Comparison of ENCODE assay signal across 30 cellular contexts in the genomic region with DNA sequence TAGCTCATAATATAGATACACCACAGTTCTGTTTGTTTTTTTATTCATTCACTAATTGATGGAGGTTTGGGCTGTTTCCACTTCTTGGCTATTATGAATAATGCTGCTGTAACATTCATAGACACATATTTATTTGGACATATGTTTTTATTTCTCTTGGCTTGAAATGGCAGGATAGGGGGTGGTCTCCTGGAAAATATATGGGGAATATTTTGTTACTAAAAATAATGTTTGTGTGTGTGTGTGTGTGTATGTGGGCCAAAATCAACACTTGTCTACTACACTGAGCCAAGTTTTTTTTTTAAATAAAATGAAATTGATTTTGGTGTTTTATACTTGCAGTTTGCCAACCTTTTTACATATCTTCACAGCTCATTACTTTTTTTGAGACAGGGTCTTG.
"Had no signal": no experiment of that assay in that cellular context is flagged by ENCODE, and none has a peak within 500 bp of the region (broad histone marks: within the 10 kb centered on the region; RNA-seq: fewer than 3 reads in every experiment).

No MANE protein-coding gene starts in this region.

- H3K9me3 Mint-ChIP-seq: activated CD4-positive, alpha-beta T cell treated with anti-CD3 and anti-CD28 coated beads, Interleukin-2, amount 10 ng/mL, durations not matched to agents 7 days and 5 days; activated naive CD4-positive, alpha-beta T cell treated with anti-CD3 and anti-CD28 coated beads, Interleukin-2, amount 10 ng/mL, durations not matched to agents 7 days and 5 days; activated naive CD8-positive, alpha-beta T cell treated with anti-CD3 and anti-CD28 coated beads, Interleukin-2, amount 50 U/mL, for 24 hours; activated T-cell treated with anti-CD3 and anti-CD28 coated beads, Interleukin-2, amount 50 U/mL, for 24 hours; activated T-helper 1 cell treated with anti-CD3 and anti-CD28 coated beads, Interleukin-12 subunit alpha, Interleukin-12 subunit beta, Interleukin-2, Interleukin-4 antibody, amounts not matched to agents 30 ng/mL and 10 ng/mL and 1 ng/mL, durations not matched to agents 14 hours and 24 hours and 36 hours; T-helper 1 cell treated with Interleukin-12 subunit alpha and Interleukin-12 subunit beta and Interleukin-4 antibody, amounts not matched to agents 30 μg/mL and 1 μg/mL, for 36 hours; T-helper 2 cell treated with Interferon-gamma antibody and Interleukin-4, amounts not matched to agents 5 μg/mL and 100 μg/mL, for 36 hours had no signal

- H3K27me3 ChIP-seq: SJSA1 had no signal

- DNase-seq: activated CD4-positive, alpha-beta T cell treated with anti-CD3 and anti-CD28 coated beads for 36 hours; activated CD4-positive, alpha-beta T cell treated with anti-CD3 and anti-CD28 coated beads, Interleukin-2, amount 10 ng/mL, durations not matched to agents 7 days and 5 days; activated CD4-positive, alpha-beta T cell treated with anti-CD3 and anti-CD28 coated beads, Interleukin-2, amount 50 U/mL, for 48 hours; activated CD8-positive, alpha-beta T cell treated with anti-CD3 and anti-CD28 coated beads, Interleukin-2, amount 10 ng/mL, durations not matched to agents 7 days and 5 days; activated gamma-delta T cell treated with Interleukin-2 at 50 U/mL for 16 hours; activated naive CD4-positive, alpha-beta T cell treated with anti-CD3 and anti-CD28 coated beads, Interleukin-2, amount 10 ng/mL, durations not matched to agents 7 days and 5 days; activated naive CD8-positive, alpha-beta T cell treated with anti-CD3 and anti-CD28 coated beads, Interleukin-2, amount 50 U/mL, for 24 hours; activated T-cell treated with anti-CD3 and anti-CD28 coated beads, Interleukin-2, amount 50 U/mL, for 24 hours; anterior cingulate cortex; caudate nucleus; cerebellar nuclear complex; NCI-H1105 treated with DMSO at 0.1 percent for 48 hours; NCI-H1436; NCI-H187; NCI-H2029 treated with DMSO at 0.1 percent for 48 hours; NCI-H2107; NCI-H2171; NCI-H69; SHP77; SK-N-SH had no signal

- H3K9me3 ChIP-seq: SJSA1, SK-N-SH had no signal

- H3K36me3 Mint-ChIP-seq: activated naive CD4-positive, alpha-beta T cell treated with anti-CD3 and anti-CD28 coated beads, Interleukin-2, amount 10 ng/mL, durations not matched to agents 7 days and 5 days; activated naive CD8-positive, alpha-beta T cell; brain had no signal

- H3K27ac ChIP-seq: KMS-11, SJSA1 had no signal

- H3K4me3 Mint-ChIP-seq: activated CD4-positive, alpha-beta T cell treated with anti-CD3 and anti-CD28 coated beads for 36 hours; activated CD4-positive, alpha-beta T cell treated with anti-CD3 and anti-CD28 coated beads, Interleukin-2, amount 10 ng/mL, durations not matched to agents 7 days and 5 days; activated CD8-positive, alpha-beta T cell treated with anti-CD3 and anti-CD28 coated beads, Interleukin-2, amount 10 ng/mL, durations not matched to agents 7 days and 5 days; activated naive CD4-positive, alpha-beta T cell treated with anti-CD3 and anti-CD28 coated beads, Interleukin-2, amount 10 ng/mL, durations not matched to agents 7 days and 5 days; activated naive CD8-positive, alpha-beta T cell; activated naive CD8-positive, alpha-beta T cell treated with anti-CD3 and anti-CD28 coated beads, Interleukin-2, amount 50 U/mL, for 24 hours; activated T-cell treated with anti-CD3 and anti-CD28 coated beads, Interleukin-2, amount 50 U/mL, for 24 hours; activated T-helper 1 cell treated with anti-CD3 and anti-CD28 coated beads, Interleukin-12 subunit alpha, Interleukin-12 subunit beta, Interleukin-2, Interleukin-4 antibody, amounts not matched to agents 30 ng/mL and 10 ng/mL and 1 ng/mL, durations not matched to agents 14 hours and 24 hours and 36 hours; brain; T-helper 1 cell treated with Interleukin-12 subunit alpha and Interleukin-12 subunit beta and Interleukin-4 antibody, amounts not matched to agents 30 μg/mL and 1 μg/mL, for 36 hours; T-helper 2 cell treated with Interferon-gamma antibody and Interleukin-4, amounts not matched to agents 5 μg/mL and 100 μg/mL, for 36 hours; WTC11 had no signal

- H3K27ac Mint-ChIP-seq: activated CD4-positive, alpha-beta T cell treated with anti-CD3 and anti-CD28 coated beads for 36 hours; activated CD4-positive, alpha-beta T cell treated with anti-CD3 and anti-CD28 coated beads, Interleukin-2, amount 10 ng/mL, durations not matched to agents 7 days and 5 days; activated CD8-positive, alpha-beta T cell treated with anti-CD3 and anti-CD28 coated beads, Interleukin-2, amount 10 ng/mL, durations not matched to agents 7 days and 5 days; activated naive CD4-positive, alpha-beta T cell treated with anti-CD3 and anti-CD28 coated beads, Interleukin-2, amount 10 ng/mL, durations not matched to agents 7 days and 5 days; activated naive CD8-positive, alpha-beta T cell; activated naive CD8-positive, alpha-beta T cell treated with anti-CD3 and anti-CD28 coated beads, Interleukin-2, amount 50 U/mL, for 24 hours; activated T-cell treated with anti-CD3 and anti-CD28 coated beads, Interleukin-2, amount 50 U/mL, for 24 hours; activated T-helper 1 cell treated with anti-CD3 and anti-CD28 coated beads, Interleukin-12 subunit alpha, Interleukin-12 subunit beta, Interleukin-2, Interleukin-4 antibody, amounts not matched to agents 30 ng/mL and 10 ng/mL and 1 ng/mL, durations not matched to agents 14 hours and 24 hours and 36 hours; brain; T-helper 1 cell treated with Interleukin-12 subunit alpha and Interleukin-12 subunit beta and Interleukin-4 antibody, amounts not matched to agents 30 μg/mL and 1 μg/mL, for 36 hours; T-helper 2 cell treated with Interferon-gamma antibody and Interleukin-4, amounts not matched to agents 5 μg/mL and 100 μg/mL, for 36 hours; WTC11 had no signal

- H3K4me1 Mint-ChIP-seq: activated CD4-positive, alpha-beta T cell treated with anti-CD3 and anti-CD28 coated beads for 36 hours; activated CD4-positive, alpha-beta T cell treated with anti-CD3 and anti-CD28 coated beads, Interleukin-2, amount 10 ng/mL, durations not matched to agents 7 days and 5 days; activated naive CD4-positive, alpha-beta T cell treated with anti-CD3 and anti-CD28 coated beads, Interleukin-2, amount 10 ng/mL, durations not matched to agents 7 days and 5 days; activated naive CD8-positive, alpha-beta T cell treated with anti-CD3 and anti-CD28 coated beads, Interleukin-2, amount 50 U/mL, for 24 hours had no signal

- H3K4me3 ChIP-seq: SJSA1 had no signal

- ATAC-seq: activated CD4-positive, alpha-beta T cell treated with anti-CD3 and anti-CD28 coated beads for 36 hours; activated CD4-positive, CD25-positive, alpha-beta regulatory T cell treated with anti-CD3 and anti-CD28 coated beads, Interleukin-2, amount 50 U/mL, for 24 hours; activated CD8-positive, alpha-beta T cell treated with anti-CD3 and anti-CD28 coated beads, Interleukin-2, amount 10 ng/mL, durations not matched to agents 7 days and 5 days; activated naive CD8-positive, alpha-beta T cell treated with anti-CD3 and anti-CD28 coated beads, Interleukin-2, amount 50 U/mL, for 24 hours; Panc1; WTC11 had no signal
